Comparison of ENCODE assay signal across 2 cellular contexts in genomic region chr9:123893146-123893545, GRCh38.
TF ChIP-seq lines count a peak whose summit lies in the region.

No MANE protein-coding gene starts in this region.

TF ChIP-seq in GM23338, 12 proteins besides CTCF, POLR2A, EP300 and RAD21:
- TF ChIP-seq EZH2 (IDR thresholded peaks at IDR 0.05; ENCODE audit: low read depth, unreplicated experiment) (no peak), NANOG (IDR thresholded peaks at IDR 0.05; ENCODE audit: borderline replicate concordance) (no peak), REST (IDR thresholded peaks at IDR 0.05; ENCODE audit: unreplicated experiment) (no peak), ZNF114 (CRISPR knock-in tag; IDR thresholded peaks at IDR 0.05) (no peak), EZH2phosphoT487 (IDR thresholded peaks at IDR 0.05; ENCODE audit: unreplicated experiment) (no peak), POLR2AphosphoS5 (IDR thresholded peaks at IDR 0.05; ENCODE audit: low read depth) (no peak), CREB1 (CRISPR knock-in tag; IDR thresholded peaks at IDR 0.05; ENCODE audit: low read depth) (no peak), STAT1 (IDR thresholded peaks at IDR 0.05; ENCODE audit: unreplicated experiment) (no peak), ETS1 (IDR thresholded peaks at IDR 0.05) (no peak)

TF ChIP-seq in K562, 482 proteins besides CTCF, POLR2A, EP300 and RAD21:
- TF ChIP-seq ARHGAP35 (IDR thresholded peaks at IDR 0.05; ENCODE audit: partially characterized antibody), result no peak
- no peak for TF ChIP-seq TFAP4 (CRISPR knock-in tag; IDR thresholded peaks at IDR 0.05; ENCODE audit: borderline replicate concordance)
- no peak for TF ChIP-seq TAF9B (IDR thresholded peaks at IDR 0.05; ENCODE audit: partially characterized antibody)
- no peak for TF ChIP-seq PBX2 (CRISPR knock-in tag; IDR thresholded peaks at IDR 0.05; ENCODE audit: low read depth)
- TF ChIP-seq PBX2 (tag; conservative IDR thresholded peaks at IDR 0.05; ENCODE audit: low read depth), result no peak
- no peak for TF ChIP-seq ZNF785 (CRISPR knock-in tag; IDR thresholded peaks at IDR 0.05)
- peak; percentile 31 for TF ChIP-seq TBP (optimal IDR thresholded peaks at IDR 0.05; ENCODE audit: low read depth, low read length)
- peak; percentile 30 for TF ChIP-seq POLR3A (IDR thresholded peaks at IDR 0.05; ENCODE audit: borderline replicate concordance, extremely low read depth, insufficient read depth, insufficient read length)
